18 cellular contexts compared by ENCODE assay signal in genomic region chr3:31230834-31231233, GRCh38.
A peak's percentile ranks its signal among the peaks of the same experiment; 100 is the strongest.
DNase-seq lines count a peak whose midpoint lies in the region; ATAC-seq and TF ChIP-seq lines count a peak whose summit lies in the region.
"Had no signal": no experiment of that assay in that cellular context is flagged by ENCODE, and none has a peak within 500 bp of the region (broad histone marks: within the 10 kb centered on the region; RNA-seq: fewer than 3 reads in every experiment).

No MANE protein-coding gene starts in this region.

- H3K27ac Mint-ChIP-seq in CD8-positive, alpha-beta T cell = peak overlapping the region; percentile 66
- H3K27ac Mint-ChIP-seq in effector memory CD8-positive, alpha-beta T cell = peak overlapping the region; percentile 2 to 38
- H3K27ac Mint-ChIP-seq in endodermal cell = no peak overlapping the region

- no peak overlapping the region for H3K27ac ChIP-seq in CD8-positive, alpha-beta T cell (ENCODE audit: low read depth, low read length)
- H3K27ac ChIP-seq in OCI-LY7 (ENCODE audit: low read depth, low read length, poor library complexity, severe bottlenecking) = peak overlapping the region; percentile 7
- no peak overlapping the region for H3K27ac ChIP-seq in endodermal cell (ENCODE audit: low read depth, low read length)
- H3K27ac ChIP-seq: dorsolateral prefrontal cortex, VCaP had no signal

- no peaks in the 10 kb centered on the region for H3K9me3 ChIP-seq in CD8-positive, alpha-beta T cell (ENCODE audit: low read length)
- H3K9me3 ChIP-seq in OCI-LY7 (ENCODE audit: low read length) = peaks cover 14% of the 10 kb centered on the region; the same call in 1 of the 2 replicates
- H3K9me3 ChIP-seq in endodermal cell (ENCODE audit: control insufficient read depth, low read length) = no peaks in the 10 kb centered on the region
- H3K9me3 ChIP-seq: HAP-1, SK-N-SH had no signal

- H3K36me3 Mint-ChIP-seq in CD8-positive, alpha-beta T cell = no peaks in the 10 kb centered on the region
- no peaks in the 10 kb centered on the region for H3K36me3 Mint-ChIP-seq in effector memory CD8-positive, alpha-beta T cell (ENCODE audit: insufficient read depth)
- H3K36me3 Mint-ChIP-seq in endodermal cell (ENCODE audit: low read depth) = no peaks in the 10 kb centered on the region

- H3K9me2 ChIP-seq in OCI-LY7 (ENCODE audit: insufficient read depth, low read length) = no peaks in the 10 kb centered on the region
- H3K9me2 ChIP-seq: SK-N-SH had no signal

- H3K36me3 ChIP-seq in CD8-positive, alpha-beta T cell (ENCODE audit: insufficient read depth, low read length) = no peaks in the 10 kb centered on the region
- H3K36me3 ChIP-seq in OCI-LY7 (ENCODE audit: insufficient read depth, low read length) = peaks cover 13% of the 10 kb centered on the region; the same call in 1 of the 2 replicates
- H3K36me3 ChIP-seq in endodermal cell (ENCODE audit: control insufficient read depth, insufficient read depth, low read length) = no peaks in the 10 kb centered on the region
- H3K36me3 ChIP-seq: HAP-1 had no signal

- no peak for DNase-seq in CD8-positive, alpha-beta T cell
- DNase-seq in OCI-LY7 (ENCODE audit: low spot score) (no peak), GM03348 (ENCODE audit: low spot score) (no peak), hippocampal formation (lab: John Stamatoyannopoulos, UW) (no peak), endodermal cell (no peak)
- DNase-seq in effector memory CD8-positive, alpha-beta T cell = no peak
- DNase-seq: aorta, dorsolateral prefrontal cortex, GDM1, hypothalamus, KG1, NCI-H1694, NCI-H524, SK-N-SH, trophoblast cell had no signal

- intact Hi-C loops in CD8-positive, alpha-beta T cell (cut with DNase I, micrococcal nuclease) = no loop called here
- intact Hi-C loops in OCI-LY7 (cut with micrococcal nuclease; ENCODE audit: unreplicated experiment) = no loop called here

- peak overlapping the region; percentile 36 for H3K4me2 ChIP-seq in OCI-LY7 (ENCODE audit: low read length)
- H3K4me2 ChIP-seq: SK-N-SH had no signal

- BruUV-seq in OCI-LY7 (replicated peaks; lab: Mats Ljungman, UMichigan) = no TSS peak

- no peaks in the 10 kb centered on the region for H3K79me2 ChIP-seq in OCI-LY7 (ENCODE audit: insufficient read depth, low read depth, low read length)

- no peak for TF ChIP-seq CTCF in CD8-positive, alpha-beta T cell (IDR thresholded peaks at IDR 0.05)
- TF ChIP-seq CTCF in OCI-LY7 (conservative IDR thresholded peaks at IDR 0.05; ENCODE audit: low read length) = no peak
- no peak for TF ChIP-seq CTCF in endodermal cell (conservative IDR thresholded peaks at IDR 0.05)

- peak overlapping the region; percentile 3 for H3K4me3 Mint-ChIP-seq in CD8-positive, alpha-beta T cell
- H3K4me3 Mint-ChIP-seq in effector memory CD8-positive, alpha-beta T cell = peak overlapping the region; percentile 6 to 26
- H3K4me3 Mint-ChIP-seq in endodermal cell = no peak overlapping the region

- H3K27me3 ChIP-seq in CD8-positive, alpha-beta T cell (ENCODE audit: insufficient read depth, low read length) = no peaks in the 10 kb centered on the region
- no peaks in the 10 kb centered on the region for H3K27me3 ChIP-seq in endodermal cell (ENCODE audit: control insufficient read depth, insufficient read depth, low read length, poor library complexity, severe bottlenecking)

- CTCF ChIA-PET in CD8-positive, alpha-beta T cell (lab: Charles Lee) = no interaction called here
- CTCF ChIA-PET in OCI-LY7 (lab: Charles Lee; ENCODE audit: unreplicated experiment) = no interaction called here

- POLR2A ChIA-PET in CD8-positive, alpha-beta T cell (lab: Charles Lee) = interaction anchor here (1.1 to 1.2 kb wide), 2 partner anchors 10 to 17 kb away, joined by 3 to 4 read pairs; no protein-coding TSS in a partner anchor
- POLR2A ChIA-PET in OCI-LY7 (lab: Charles Lee) = interaction anchor here (0.9 to 1.1 kb wide), 2 partner anchors 10 to 20 kb away, joined by 3 to 4 read pairs; no protein-coding TSS in a partner anchor

- H3K9ac ChIP-seq in endodermal cell (ENCODE audit: extremely low read depth, low read length, poor library complexity, severe bottlenecking) = no peak overlapping the region
- H3K9ac ChIP-seq: SK-N-SH had no signal

- no peaks in the 10 kb centered on the region for H3K27me3 Mint-ChIP-seq in CD8-positive, alpha-beta T cell (ENCODE audit: low read depth)
- peaks cover 5 to 7% of the 10 kb centered on the region in 2 donors for H3K27me3 Mint-ChIP-seq in effector memory CD8-positive, alpha-beta T cell
- H3K27me3 Mint-ChIP-seq in endodermal cell (ENCODE audit: insufficient read depth) = peaks cover 2% of the 10 kb centered on the region

- no peak overlapping the region for H3K4me3 ChIP-seq in CD8-positive, alpha-beta T cell (ENCODE audit: low read depth, low read length)
- H3K4me3 ChIP-seq in OCI-LY7 (ENCODE audit: low read depth, low read length, poor library complexity, severe bottlenecking) = no peak overlapping the region
- no peak overlapping the region for H3K4me3 ChIP-seq in endodermal cell (ENCODE audit: low read length)
- H3K4me3 ChIP-seq: dorsolateral prefrontal cortex, HAP-1 had no signal

- 96% methylated on average over 1 of the region's 1 CpG; no CpG with 5 or more reads in 1 of the 2 experiments for WGBS in endodermal cell (ENCODE audit: insufficient coverage in 1 of 2, insufficient read length in 1 of 2), 2 experiments

- H2AFZ ChIP-seq in OCI-LY7 (ENCODE audit: low read length) = peak overlapping the region; percentile 86

- ATAC-seq in CD8-positive, alpha-beta T cell = no peak
- peak; percentile 9 for ATAC-seq in GM19351 (IDR thresholded peaks at IDR 0.05; ENCODE audit: unreplicated experiment)
- no peak for ATAC-seq in effector memory CD8-positive, alpha-beta T cell (replicated peaks)

- H3K4me1 Mint-ChIP-seq in CD8-positive, alpha-beta T cell (ENCODE audit: low read depth) = peaks cover 85% of the 10 kb centered on the region
- peaks cover 44 to 50% of the 10 kb centered on the region in 2 donors for H3K4me1 Mint-ChIP-seq in effector memory CD8-positive, alpha-beta T cell (ENCODE audit: low read depth in 2 of 2)
- H3K4me1 Mint-ChIP-seq in endodermal cell = peaks cover 2% of the 10 kb centered on the region

- H3K4me1 ChIP-seq in CD8-positive, alpha-beta T cell (ENCODE audit: insufficient read depth, low read length) = peaks cover 74% of the 10 kb centered on the region
- H3K4me1 ChIP-seq in OCI-LY7 (ENCODE audit: insufficient read depth, low read length, poor library complexity, severe bottlenecking) (peaks cover 72% of the 10 kb centered on the region), endodermal cell (ENCODE audit: control insufficient read depth, insufficient read depth, low read length) (no peaks in the 10 kb centered on the region)
- H3K4me1 ChIP-seq: HAP-1 had no signal

- no peaks in the 10 kb centered on the region for H3K9me3 Mint-ChIP-seq in CD8-positive, alpha-beta T cell
- no peaks in the 10 kb centered on the region for H3K9me3 Mint-ChIP-seq in effector memory CD8-positive, alpha-beta T cell
- no peaks in the 10 kb centered on the region for H3K9me3 Mint-ChIP-seq in endodermal cell

- H4K20me1 ChIP-seq in OCI-LY7 (ENCODE audit: insufficient read depth, low read length) = no peaks in the 10 kb centered on the region
